ENCODE assay signal across 1 cellular context in genomic region chr13:20090349-20090748, GRCh38.
TF ChIP-seq lines count a peak whose summit lies in the region.

No MANE protein-coding gene starts in this region.

TF ChIP-seq in Ishikawa, 13 proteins besides CTCF, POLR2A, EP300 and RAD21 (continued from another document):
- TF ChIP-seq REST (IDR thresholded peaks at IDR 0.05; ENCODE audit: low read depth) (no peak), TAF1 (IDR thresholded peaks at IDR 0.05; ENCODE audit: low read depth) (no peak), YY1 (IDR thresholded peaks at IDR 0.05; ENCODE audit: low read depth) (no peak)
TF ChIP-seq in Ishikawa: peak in this region for 0.
